In genomic region chr15:64502537-64502936, GRCh38 we compare ENCODE assay signal across 12 cellular contexts. TPM values are rescaled to one million over a fixed set of nuclear protein-coding genes. Genes with fewer than 3 reads are reported as not detected.
DNase-seq lines count a peak whose midpoint lies in the region; ATAC-seq and TF ChIP-seq lines count a peak whose summit lies in the region.
"Had no signal": no experiment of that assay in that cellular context is flagged by ENCODE, and none has a peak within 500 bp of the region (broad histone marks: within the 10 kb centered on the region; RNA-seq: fewer than 3 reads in every experiment).

No MANE protein-coding gene starts in this region.

- TF ChIP-seq CTCF in cardiac muscle cell (IDR thresholded peaks at IDR 0.05; ENCODE audit: low read depth, low read length) = no peak
- no peak for TF ChIP-seq CTCF in lower lobe of right lung (IDR thresholded peaks at IDR 0.05)
- TF ChIP-seq CTCF in uterus (IDR thresholded peaks at IDR 0.05) = no peak

- H3K36me3 Mint-ChIP-seq in activated naive CD8-positive, alpha-beta T cell treated with anti-CD3 and anti-CD28 coated beads, Interleukin-2, amount 50 U/mL, for 24 hours (ENCODE audit: low read depth) = peaks cover 25% of the 10 kb centered on the region

- H3K4me3 ChIP-seq in cardiac muscle cell = no peak overlapping the region
- no peak overlapping the region for H3K4me3 ChIP-seq in lower lobe of right lung
- H3K4me3 ChIP-seq in uterus = no peak overlapping the region
- H3K4me3 ChIP-seq: ascending aorta, right lobe of liver, thoracic aorta had no signal

- no peak for TF ChIP-seq POLR2A in uterus (IDR thresholded peaks at IDR 0.05)

- H3K9me3 ChIP-seq in cardiac muscle cell (ENCODE audit: low read depth) = no peaks in the 10 kb centered on the region
- no peaks in the 10 kb centered on the region for H3K9me3 ChIP-seq in lower lobe of right lung
- no peaks in the 10 kb centered on the region for H3K9me3 ChIP-seq in uterus
- H3K9me3 ChIP-seq: ascending aorta, right lobe of liver, thoracic aorta had no signal

- intact Hi-C loops in Right ventricle myocardium inferior (cut with DNase I) (no loop called here), lower lobe of right lung (cut with DNase I) (no loop called here), uterus (cut with DNase I; ENCODE audit: low total_unique reads) (no loop called here)

- no peaks in the 10 kb centered on the region for H3K36me3 ChIP-seq in cardiac muscle cell
- H3K36me3 ChIP-seq in lower lobe of right lung = peaks cover 32% of the 10 kb centered on the region
- H3K36me3 ChIP-seq in uterus = no peaks in the 10 kb centered on the region

- H3K4me1 Mint-ChIP-seq in activated naive CD8-positive, alpha-beta T cell treated with anti-CD3 and anti-CD28 coated beads, Interleukin-2, amount 50 U/mL, for 24 hours = peaks cover 75% of the 10 kb centered on the region

- H3K27ac ChIP-seq in cardiac muscle cell = peak overlapping the region; percentile 47
- peak overlapping the region; percentile 53 for H3K27ac ChIP-seq in lower lobe of right lung
- peak overlapping the region; percentile 58 to 62 for H3K27ac ChIP-seq in uterus
- H3K27ac ChIP-seq: ascending aorta, thoracic aorta had no signal

- ATAC-seq in Right ventricle myocardium inferior (no peak), lower lobe of right lung (peak in 1 of 2 donors; percentile 51)
- no peak for ATAC-seq in activated naive CD8-positive, alpha-beta T cell treated with anti-CD3 and anti-CD28 coated beads, Interleukin-2, amount 50 U/mL, for 24 hours

- DNase-seq in cardiac muscle cell (ENCODE audit: low read depth in 1 of 2, low spot score in 1 of 2) (no peak), Right ventricle myocardium inferior (ENCODE audit: missing footprints) (no peak), lower lobe of right lung (no peak), uterus (no peak), COR-L47 (lab: John Stamatoyannopoulos, UW) (no peak), COLO829 (ENCODE audit: low spot score) (no peak), SKM-1 treated with dmso at 0.1 percent for 144 hours (lab: John Stamatoyannopoulos, UW; ENCODE audit: unreplicated experiment) (no peak)
- DNase-seq in activated naive CD8-positive, alpha-beta T cell treated with anti-CD3 and anti-CD28 coated beads, Interleukin-2, amount 50 U/mL, for 24 hours = no peak
- DNase-seq: NCI-H2029, right lobe of liver had no signal

- peaks cover 48% of the 10 kb centered on the region for H3K4me1 ChIP-seq in cardiac muscle cell (ENCODE audit: low read depth)
- peaks cover 50% of the 10 kb centered on the region for H3K4me1 ChIP-seq in lower lobe of right lung
- H3K4me1 ChIP-seq in uterus = peaks cover 0 to 18% of the 10 kb centered on the region in 2 donors

- H3K27me3 Mint-ChIP-seq in activated naive CD8-positive, alpha-beta T cell treated with anti-CD3 and anti-CD28 coated beads, Interleukin-2, amount 50 U/mL, for 24 hours = no peaks in the 10 kb centered on the region

- H3K27ac Mint-ChIP-seq in activated naive CD8-positive, alpha-beta T cell treated with anti-CD3 and anti-CD28 coated beads, Interleukin-2, amount 50 U/mL, for 24 hours = peak overlapping the region; percentile 51

- H3K9me3 Mint-ChIP-seq in activated naive CD8-positive, alpha-beta T cell treated with anti-CD3 and anti-CD28 coated beads, Interleukin-2, amount 50 U/mL, for 24 hours = no peaks in the 10 kb centered on the region

- no peaks in the 10 kb centered on the region for H3K27me3 ChIP-seq in cardiac muscle cell
- no peaks in the 10 kb centered on the region for H3K27me3 ChIP-seq in lower lobe of right lung (ENCODE audit: low read depth)
- H3K27me3 ChIP-seq in uterus = no peaks in the 10 kb centered on the region
- H3K27me3 ChIP-seq: ascending aorta, right lobe of liver had no signal

- H3K4me3 Mint-ChIP-seq in activated naive CD8-positive, alpha-beta T cell treated with anti-CD3 and anti-CD28 coated beads, Interleukin-2, amount 50 U/mL, for 24 hours = peak overlapping the region; percentile 3

RNA-seq across cellular contexts. Expression of gene ZNF609, which starts 42.2 kb away (rescaled TPM):
- total RNA-seq in cardiac muscle cell (28.7 and 41.4 TPM in 2 replicates), Right ventricle myocardium inferior (16.9 TPM), lower lobe of right lung (45.3 TPM), uterus (10 to 100 TPM; 12.4 to 59.6 (median 26.1) TPM)
- 25.6 and 31.8 TPM in 2 replicates for polyA plus RNA-seq in cardiac muscle cell
